ENCODE assay signal across 15 cellular contexts in genomic region chr5:153699035-153699434, GRCh38.
"Had no signal": no experiment of that assay in that cellular context is flagged by ENCODE, and none has a peak within 500 bp of the region (broad histone marks: within the 10 kb centered on the region; RNA-seq: fewer than 3 reads in every experiment).

No MANE protein-coding gene starts in this region.

- H3K4me1 ChIP-seq: left lung, thyroid gland had no signal

- DNase-seq: activated CD4-positive, alpha-beta T cell treated with anti-CD3 and anti-CD28 coated beads, Interleukin-2, amount 10 ng/mL, durations not matched to agents 7 days and 5 days; activated CD8-positive, alpha-beta memory T cell treated with anti-CD3 and anti-CD28 coated beads, Interleukin-2, amount 50 U/mL, for 48 hours; activated naive CD8-positive, alpha-beta T cell treated with anti-CD3 and anti-CD28 coated beads for 36 hours; activated T-cell treated with anti-CD3 and anti-CD28 coated beads, Interleukin-2, amount 50 U/mL, for 72 hours; amygdala; brain microvascular endothelial cell; effector CD8-positive, alpha-beta T cell; left lung; mucosa of descending colon; naive thymus-derived CD8-positive, alpha-beta T cell; thyroid gland had no signal

- H3K9me3 ChIP-seq: left lung, neutrophil, thyroid gland had no signal

- H3K4me1 Mint-ChIP-seq: activated CD4-positive, alpha-beta T cell treated with anti-CD3 and anti-CD28 coated beads, Interleukin-2, amount 10 ng/mL, durations not matched to agents 7 days and 5 days; activated naive CD8-positive, alpha-beta T cell treated with anti-CD3 and anti-CD28 coated beads for 36 hours; naive thymus-derived CD8-positive, alpha-beta T cell; stimulated activated memory B cell treated with anti-CD40 and anti-IgM and Interleukin-4, amounts not matched to agents 10 μg/mL and 1 μg/mL and 100 μg/mL, for 72 hours had no signal

- H3K36me3 ChIP-seq: brain microvascular endothelial cell, left lung, neutrophil, thyroid gland had no signal

- H3K27me3 Mint-ChIP-seq: activated CD4-positive, alpha-beta T cell treated with anti-CD3 and anti-CD28 coated beads, Interleukin-2, amount 10 ng/mL, durations not matched to agents 7 days and 5 days; activated naive CD8-positive, alpha-beta T cell treated with anti-CD3 and anti-CD28 coated beads for 36 hours; stimulated activated memory B cell treated with anti-CD40 and anti-IgM and Interleukin-4, amounts not matched to agents 10 μg/mL and 1 μg/mL and 100 μg/mL, for 72 hours had no signal

- H3K4me3 Mint-ChIP-seq: activated CD4-positive, alpha-beta T cell treated with anti-CD3 and anti-CD28 coated beads, Interleukin-2, amount 10 ng/mL, durations not matched to agents 7 days and 5 days; activated naive CD8-positive, alpha-beta T cell treated with anti-CD3 and anti-CD28 coated beads for 36 hours; activated T-cell treated with anti-CD3 and anti-CD28 coated beads, Interleukin-2, amount 50 U/mL, for 72 hours; naive thymus-derived CD8-positive, alpha-beta T cell; stimulated activated memory B cell treated with anti-CD40 and anti-IgM and Interleukin-4, amounts not matched to agents 10 μg/mL and 1 μg/mL and 100 μg/mL, for 72 hours had no signal

- H3K27ac Mint-ChIP-seq: activated CD4-positive, alpha-beta T cell treated with anti-CD3 and anti-CD28 coated beads, Interleukin-2, amount 10 ng/mL, durations not matched to agents 7 days and 5 days; activated naive CD8-positive, alpha-beta T cell treated with anti-CD3 and anti-CD28 coated beads for 36 hours; activated T-cell treated with anti-CD3 and anti-CD28 coated beads, Interleukin-2, amount 50 U/mL, for 72 hours; naive thymus-derived CD8-positive, alpha-beta T cell; stimulated activated memory B cell treated with anti-CD40 and anti-IgM and Interleukin-4, amounts not matched to agents 10 μg/mL and 1 μg/mL and 100 μg/mL, for 72 hours had no signal

- H3K36me3 Mint-ChIP-seq: activated naive CD8-positive, alpha-beta T cell treated with anti-CD3 and anti-CD28 coated beads for 36 hours; naive thymus-derived CD8-positive, alpha-beta T cell; stimulated activated memory B cell treated with anti-CD40 and anti-IgM and Interleukin-4, amounts not matched to agents 10 μg/mL and 1 μg/mL and 100 μg/mL, for 72 hours had no signal

- H3K27ac ChIP-seq: brain microvascular endothelial cell, epithelial cell of prostate, left lung, neutrophil, thyroid gland had no signal

- FAIRE-seq: islet of Langerhans had no signal

- H3K9me3 Mint-ChIP-seq: activated CD4-positive, alpha-beta T cell treated with anti-CD3 and anti-CD28 coated beads, Interleukin-2, amount 10 ng/mL, durations not matched to agents 7 days and 5 days; activated naive CD8-positive, alpha-beta T cell treated with anti-CD3 and anti-CD28 coated beads for 36 hours had no signal

- H3K27me3 ChIP-seq: brain microvascular endothelial cell, left lung, neutrophil, thyroid gland had no signal

- H3K4me3 ChIP-seq: left lung, mucosa of descending colon, thyroid gland had no signal

- ATAC-seq: activated T-cell treated with anti-CD3 and anti-CD28 coated beads, Interleukin-2, amount 50 U/mL, for 72 hours; left lung; mucosa of descending colon; naive thymus-derived CD8-positive, alpha-beta T cell; stimulated activated memory B cell treated with anti-CD40 and anti-IgM and Interleukin-4, amounts not matched to agents 10 μg/mL and 1 μg/mL and 100 μg/mL, for 72 hours had no signal
